2 cellular contexts compared by ENCODE assay signal in genomic region chr7:117385340-117386124, GRCh38.
A peak's percentile ranks its signal among the peaks of the same experiment; 100 is the strongest.
TF ChIP-seq lines count a peak whose summit lies in the region.

No MANE protein-coding gene starts in this region.

TF ChIP-seq in K562, 482 proteins besides CTCF, POLR2A, EP300 and RAD21 (continued from another document):
- TF ChIP-seq FOXP4 (CRISPR knock-in tag; IDR thresholded peaks at IDR 0.05; ENCODE audit: borderline replicate concordance): no peak
- no peak for TF ChIP-seq PATZ1 (CRISPR knock-in tag; IDR thresholded peaks at IDR 0.05; ENCODE audit: borderline replicate concordance)
- peak; percentile 39; the same call in 1 of the 2 replicates for TF ChIP-seq C11orf30 (IDR thresholded peaks at IDR 0.05; ENCODE audit: low read depth)
- TF ChIP-seq THRA (IDR thresholded peaks at IDR 0.05): no peak

TF ChIP-seq in WTC11, 78 proteins besides CTCF, POLR2A, EP300 and RAD21 (continued from another document):
- no peak for TF ChIP-seq PREB (CRISPR knock-in tag; IDR thresholded peaks at IDR 0.05; ENCODE audit: borderline replicate concordance)
TF ChIP-seq in WTC11: peak in this region for 0.
